In the genomic region with DNA sequence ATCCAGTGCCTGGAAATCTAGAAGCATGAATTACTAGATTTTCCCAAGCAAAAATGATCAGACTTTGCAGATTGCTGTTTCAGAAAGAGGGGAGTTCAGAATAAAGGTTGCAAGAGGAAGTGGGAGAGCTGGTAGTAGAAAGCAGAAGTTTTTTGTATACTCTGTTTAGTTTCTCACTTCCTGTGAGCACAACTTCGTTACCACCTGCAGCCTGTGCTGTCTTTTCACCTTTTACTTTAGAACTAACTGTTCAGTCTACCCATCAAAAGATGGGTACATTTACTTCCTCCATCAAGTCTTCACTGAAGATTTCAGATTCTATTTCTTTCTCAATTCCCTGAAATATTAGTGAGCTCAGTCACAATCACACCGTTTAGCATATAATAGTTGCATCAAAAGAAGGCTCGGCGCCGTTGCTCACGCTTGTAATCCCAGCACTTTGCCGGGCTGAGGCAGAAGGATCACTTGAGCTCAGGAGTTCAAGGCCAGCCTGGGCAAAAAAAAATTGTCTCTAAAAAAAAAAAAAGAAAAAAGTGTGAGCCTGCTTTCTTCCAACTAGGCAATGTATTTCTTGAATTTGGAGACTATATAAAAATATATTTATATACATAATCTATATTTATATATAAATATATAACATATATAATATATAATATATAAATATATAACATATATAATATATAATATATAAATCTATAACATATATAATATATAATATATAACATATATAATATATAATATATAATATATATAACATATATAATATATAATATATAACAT, we compare ENCODE assay signal across 8 cellular contexts. TPM values are rescaled to one million over a fixed set of nuclear protein-coding genes. Genes with fewer than 3 reads are reported as not detected.
DNase-seq lines count a peak whose midpoint lies in the region; ATAC-seq and TF ChIP-seq lines count a peak whose summit lies in the region.

No MANE protein-coding gene starts in this region.

- peaks cover 40% of the 10 kb centered on the region for H3K4me1 Mint-ChIP-seq in activated B cell treated with CpG ODN at 0.5 μM for 24 hours

- CTCF ChIA-PET in activated B cell treated with CpG ODN at 0.5 μM for 24 hours (lab: Charles Lee): interaction anchor here (1.8 to 2.3 kb wide), 2 partner anchors 37 to 502 kb away, joined by 5 to 6 read pairs; partner anchors contain the start of gene RPL24

- H3K27ac ChIP-seq in BLaER1: peak overlapping the region; percentile 5; the same call in 1 of the 2 replicates

- H3K4me1 ChIP-seq in BLaER1: peaks cover 40% of the 10 kb centered on the region

- no peak overlapping the region for H3K4me3 ChIP-seq in BLaER1

- H3K4me2 ChIP-seq in BLaER1: peak overlapping the region; percentile 32

- POLR2A ChIA-PET in activated B cell treated with CpG ODN at 0.5 μM for 24 hours (lab: Charles Lee): interaction anchor here (0.6 to 1.7 kb wide), 7 partner anchors 16 to 56 kb away, joined by 3 to 7 read pairs (median 4); partner anchors contain the start of genes NXPE3 and RPL24

- intact Hi-C loops in activated B cell treated with CpG ODN at 0.5 μM for 24 hours (cut with micrococcal nuclease): loop anchor here (5.0 to 10.0 kb wide), 3 partner anchors 70 to 1678 kb away; no protein-coding TSS in a partner anchor

- H3K9me3 Mint-ChIP-seq in activated B cell treated with CpG ODN at 0.5 μM for 24 hours: no peaks in the 10 kb centered on the region

- H3K27me3 Mint-ChIP-seq in activated B cell treated with CpG ODN at 0.5 μM for 24 hours: no peaks in the 10 kb centered on the region

- no peaks in the 10 kb centered on the region for H4K20me1 ChIP-seq in BLaER1

- H3K4me3 Mint-ChIP-seq in activated B cell treated with CpG ODN at 0.5 μM for 24 hours: peak overlapping the region; percentile 66

- H3K36me3 Mint-ChIP-seq in activated B cell treated with CpG ODN at 0.5 μM for 24 hours (ENCODE audit: low read depth): peaks cover 9% of the 10 kb centered on the region

- DNase-seq in activated B cell treated with CpG ODN at 0.5 μM for 24 hours (no peak), HCEC 1CT (no peak), NCI-H526 treated with DMSO at 0.1 percent for 48 hours (lab: John Stamatoyannopoulos, UW) (no peak), DMS114 treated with DMSO at 0.1 percent for 48 hours (lab: John Stamatoyannopoulos, UW; ENCODE audit: unreplicated experiment) (no peak), NCI-H524 treated with DMSO at 0.1 percent for 48 hours (lab: John Stamatoyannopoulos, UW) (no peak)

- peak overlapping the region; percentile 72 for H3K27ac Mint-ChIP-seq in activated B cell treated with CpG ODN at 0.5 μM for 24 hours

- H3K9me3 ChIP-seq in BLaER1: no peaks in the 10 kb centered on the region

- ATAC-seq in GM19328 (IDR thresholded peaks at IDR 0.05; ENCODE audit: unreplicated experiment) (peak; percentile 50), HG03196 (IDR thresholded peaks at IDR 0.05; ENCODE audit: unreplicated experiment) (peak; percentile 40), activated B cell treated with CpG ODN at 0.5 μM for 24 hours (ENCODE audit: low read depth) (peak; percentile 26)

- H3K36me3 ChIP-seq in BLaER1: peaks cover 8% of the 10 kb centered on the region

- no peak overlapping the region for H3K9ac ChIP-seq in BLaER1

- no peak for TF ChIP-seq CTCF in activated B cell treated with CpG ODN at 0.5 μM for 24 hours (IDR thresholded peaks at IDR 0.05)

- no peaks in the 10 kb centered on the region for H3K27me3 ChIP-seq in BLaER1

RNA-seq across cellular contexts. Expression of gene CEP97, which starts 1.8 kb away (rescaled TPM):
- total RNA-seq in activated B cell treated with CpG ODN at 0.5 μM for 24 hours: 7.3 and 7.9 TPM in 2 replicates

RNA-seq across cellular contexts. Expression of gene RPL24, which starts 36.1 kb away (rescaled TPM):
- total RNA-seq in activated B cell treated with CpG ODN at 0.5 μM for 24 hours: 1,431 and 1,623 TPM in 2 replicates

RNA-seq across cellular contexts. Expression of gene ZBTB11, which starts 45.7 kb away (rescaled TPM):
- total RNA-seq in activated B cell treated with CpG ODN at 0.5 μM for 24 hours: 26.2 and 28.7 TPM in 2 replicates

RNA-seq across cellular contexts. Expression of gene NXPE3, which starts 56.4 kb away (rescaled TPM):
- total RNA-seq in activated B cell treated with CpG ODN at 0.5 μM for 24 hours: 15.8 and 16.0 TPM in 2 replicates
